Comparison of ENCODE assay signal across 16 cellular contexts in the genomic region with DNA sequence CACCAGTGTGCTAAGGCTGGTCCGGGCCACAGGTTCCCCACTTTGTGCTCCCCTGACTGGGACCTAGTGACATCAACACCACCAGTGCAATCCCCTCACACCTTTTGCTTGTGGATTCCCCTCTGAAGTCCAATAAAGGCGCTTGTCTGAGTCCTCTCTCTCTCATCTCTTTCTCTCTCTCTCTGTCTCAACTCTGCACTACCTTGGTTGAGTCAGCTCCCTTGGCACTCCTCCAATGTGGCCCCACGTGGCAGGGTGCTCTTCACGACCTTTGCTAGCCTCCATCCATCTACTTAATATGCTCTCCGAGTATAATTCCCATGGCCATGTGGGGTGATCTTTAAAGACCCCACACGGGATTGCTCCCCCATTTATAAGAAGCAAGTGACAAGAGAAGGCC.
DNase-seq lines count a peak whose midpoint lies in the region; TF ChIP-seq lines count a peak whose summit lies in the region.
"Had no signal": no experiment of that assay in that cellular context is flagged by ENCODE, and none has a peak within 500 bp of the region (broad histone marks: within the 10 kb centered on the region; RNA-seq: fewer than 3 reads in every experiment).

No MANE protein-coding gene starts in this region.

- POLR2A ChIA-PET in SK-N-SH (lab: Yijun Ruan, JAX), result no interaction called here

- H3K4me2 ChIP-seq in SK-N-SH, result no peak overlapping the region

- TF ChIP-seq CTCF in SK-N-SH (IDR thresholded peaks at IDR 0.05), result no peak

- no peak overlapping the region for H3K4me3 ChIP-seq in SK-N-SH (ENCODE audit: low read depth in 2 of 2, low read length in 1 of 2)
- H3K4me3 ChIP-seq: thyroid gland had no signal

- H3K9ac ChIP-seq in SK-N-SH, result no peak overlapping the region

- no peaks in the 10 kb centered on the region for H3K9me3 ChIP-seq in SK-N-SH
- H3K9me3 ChIP-seq: thyroid gland had no signal

- no peak for TF ChIP-seq POLR2A in erythroblast (IDR thresholded peaks at IDR 0.05; ENCODE audit: low read length)

- H4K20me1 ChIP-seq in SK-N-SH (ENCODE audit: insufficient read depth), result no peaks in the 10 kb centered on the region

- H3K27ac ChIP-seq in SK-N-SH (ENCODE audit: low read depth in 2 of 2, low read length in 1 of 2), result no peak overlapping the region
- H3K27ac ChIP-seq: thyroid gland had no signal

- WGBS in SK-N-SH (ENCODE audit: low lambda C conversion rate), result 26% methylated on average over 6 of the region's 6 CpGs

- no peak for TF ChIP-seq RAD21 in SK-N-SH (IDR thresholded peaks at IDR 0.05; ENCODE audit: low read length)

- H3K27me3 ChIP-seq in SK-N-SH (ENCODE audit: insufficient read depth), result no peaks in the 10 kb centered on the region
- H3K27me3 ChIP-seq: thyroid gland had no signal

- peak; percentile 13 for DNase-seq in A172 (ENCODE audit: low spot score)
- peak; percentile 61 for DNase-seq in Daoy (ENCODE audit: low read depth)
- peak; percentile 62 for DNase-seq in RPMI7951 (ENCODE audit: low read depth)
- DNase-seq in erythroblast (lab: John Stamatoyannopoulos, UW), result peak; percentile 14 to 62
- no peak for DNase-seq in NCI-H2029 treated with DMSO at 0.1 percent for 48 hours (lab: John Stamatoyannopoulos, UW)
- no peak for DNase-seq in hypothalamus (lab: John Stamatoyannopoulos, UW)
- no peak for DNase-seq in SK-N-SH
- DNase-seq in AML-193 (lab: John Stamatoyannopoulos, UW), result no peak
- DNase-seq: effector CD8-positive, alpha-beta T cell; HFFc6; NCI-H1092; NCI-H2171; NCI-H774; nucleus accumbens; stimulated activated CD4-positive, alpha-beta T cell treated with anti-CD3 and anti-CD28 coated beads, Interleukin-4, amount 100 ng/mL, for 1 hour; thyroid gland had no signal

- CTCF ChIA-PET in SK-N-SH (lab: Yijun Ruan, JAX), result no interaction called here

- no peak overlapping the region for H2AFZ ChIP-seq in SK-N-SH (ENCODE audit: low read depth)

- no peaks in the 10 kb centered on the region for H3F3A ChIP-seq in SK-N-SH (replicated peaks; ENCODE audit: insufficient read depth)

- no peak for TF ChIP-seq EP300 in SK-N-SH (IDR thresholded peaks at IDR 0.05; ENCODE audit: borderline replicate concordance in 1 of 2, low read depth in 1 of 2, low read length in 1 of 2)

- no peaks in the 10 kb centered on the region for H3K79me2 ChIP-seq in SK-N-SH (ENCODE audit: insufficient read depth)

- peaks cover 0 to 4% of the 10 kb centered on the region in 2 experiments; a peak in 1 of 4 replicates for H3K4me1 ChIP-seq in SK-N-SH (ENCODE audit: control insufficient read depth in 1 of 2, insufficient read depth in 2 of 2, low read depth in 1 of 2, low read length in 1 of 2)
- H3K4me1 ChIP-seq: thyroid gland had no signal

- no peaks in the 10 kb centered on the region for H3K36me3 ChIP-seq in SK-N-SH (replicated peaks in 1 of 2; ENCODE audit: control insufficient read depth in 1 of 2, insufficient read depth in 2 of 2, low read length in 1 of 2)
- H3K36me3 ChIP-seq: thyroid gland had no signal

- H3K9me2 ChIP-seq in SK-N-SH, result no peaks in the 10 kb centered on the region

TF ChIP-seq in SK-N-SH, 30 proteins besides CTCF, POLR2A, EP300 and RAD21:
- TF ChIP-seq RFX5 (IDR thresholded peaks at IDR 0.05; ENCODE audit: low read length) (no peak), GABPA (IDR thresholded peaks at IDR 0.05; ENCODE audit: low read depth) (no peak), ELF1 (IDR thresholded peaks at IDR 0.05) (no peak)
- TF ChIP-seq, protein P1, sequence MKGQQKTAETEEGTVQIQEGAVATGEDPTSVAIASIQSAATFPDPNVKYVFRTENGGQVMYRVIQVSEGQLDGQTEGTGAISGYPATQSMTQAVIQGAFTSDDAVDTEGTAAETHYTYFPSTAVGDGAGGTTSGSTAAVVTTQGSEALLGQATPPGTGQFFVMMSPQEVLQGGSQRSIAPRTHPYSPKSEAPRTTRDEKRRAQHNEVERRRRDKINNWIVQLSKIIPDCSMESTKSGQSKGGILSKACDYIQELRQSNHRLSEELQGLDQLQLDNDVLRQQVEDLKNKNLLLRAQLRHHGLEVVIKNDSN (IDR thresholded peaks at IDR 0.05; ENCODE audit: borderline replicate concordance, low read depth), result no peak

Comparison
In these comparisons a context has a peak if more than half of its experiments do, and no peak if none do; other contexts are left out.
1. DNase-seq: peak in A172 (single experiment), Daoy (single experiment), RPMI7951 (single experiment) and erythroblast (2 of 2); none in NCI-H2029 treated with DMSO at 0.1 percent for 48 hours (single experiment), hypothalamus (0 of 51), SK-N-SH (single experiment) and AML-193 (0 of 2).